24 cellular contexts compared by ENCODE assay signal in the genomic region with DNA sequence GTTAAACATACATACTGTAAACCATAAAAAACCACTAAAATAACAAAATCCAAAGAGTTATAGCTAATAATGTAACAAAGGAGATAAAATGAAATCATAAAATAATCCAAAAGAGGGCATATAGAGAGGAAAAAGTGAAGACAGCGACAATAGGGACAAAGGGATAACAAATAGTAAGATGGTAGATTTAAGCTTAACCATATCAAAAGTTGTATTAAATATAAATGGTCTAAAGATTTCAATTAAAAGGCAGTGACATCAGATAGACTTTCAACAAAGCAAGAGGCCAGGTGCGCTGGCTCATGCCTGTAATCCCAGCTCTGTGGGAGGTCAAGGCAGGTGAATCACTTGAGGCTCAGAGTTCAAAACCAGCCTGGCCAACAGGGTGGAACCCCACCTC.
"Had no signal": no experiment of that assay in that cellular context is flagged by ENCODE, and none has a peak within 500 bp of the region (broad histone marks: within the 10 kb centered on the region; RNA-seq: fewer than 3 reads in every experiment).

No MANE protein-coding gene starts in this region.

- H3K27me3 ChIP-seq: MG63, Peyer's patch, SJCRH30 had no signal

- H3K4me1 ChIP-seq: Peyer's patch, SJCRH30 had no signal

- ATAC-seq: PC-3, Right ventricle myocardium inferior, SK-N-SH treated with all-trans-retinoic acid at 6 μM for 48 hours had no signal

- DNase-seq: Karpas-422, KG1, MG63, NCI-H1092, NCI-H1105 treated with DMSO at 0.1 percent for 48 hours, NCI-H1417 treated with DMSO at 0.1 percent for 48 hours, NCI-H146, NCI-H1694 treated with DMSO at 0.1 percent for 48 hours, NCI-H2029, NCI-H2081 treated with DMSO at 0.1 percent for 48 hours, NCI-H2171, NCI-H226, NCI-H446, NCI-H510A, NCI-H524 treated with DMSO at 0.1 percent for 48 hours, NCI-H69, NCI-H774, PC-3, Peyer's patch, SHP77 treated with DMSO at 0.1 percent for 48 hours, SJCRH30, T-helper 1 cell had no signal

- H3K27ac ChIP-seq: Peyer's patch, SJCRH30 had no signal

- H3K4me3 ChIP-seq: MG63, Peyer's patch, SJCRH30 had no signal
